Comparison of ENCODE assay signal across 1 cellular context in the genomic region with DNA sequence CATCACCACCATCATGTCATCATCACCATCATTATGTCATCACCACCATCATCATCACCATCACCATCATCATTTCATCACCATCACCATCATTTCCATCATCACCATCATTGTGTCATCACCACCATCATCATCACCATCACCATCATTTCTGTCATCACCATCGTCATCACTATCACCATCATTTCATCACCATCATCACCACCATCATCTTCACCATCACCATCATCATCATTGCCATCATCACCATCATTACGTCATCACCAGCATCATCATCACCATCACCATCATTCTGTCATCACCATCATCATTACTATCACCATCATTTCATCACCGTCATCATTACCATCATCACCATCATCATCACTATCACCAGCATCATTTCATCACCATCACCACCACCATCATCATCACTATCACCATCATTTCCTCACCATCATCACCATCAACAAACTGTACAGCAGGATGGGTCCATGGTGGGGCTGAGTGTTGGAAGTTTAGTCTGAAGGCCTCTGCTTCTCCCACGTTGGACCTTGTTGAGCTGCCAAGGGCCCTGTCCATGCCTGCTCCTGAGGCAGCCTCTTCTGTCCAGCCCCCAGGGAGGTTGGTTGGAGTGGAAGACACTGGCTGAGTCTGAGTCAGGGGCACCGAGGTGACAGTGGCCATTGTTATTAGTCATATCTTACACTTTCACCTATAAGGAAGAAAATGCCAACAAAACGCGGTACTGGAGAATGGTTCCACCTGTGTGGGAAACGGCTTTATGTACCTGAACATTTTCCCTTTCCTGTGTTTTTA.
TF ChIP-seq lines count a peak whose summit lies in the region.

No MANE protein-coding gene starts in this region.

TF ChIP-seq in HEK293, 187 proteins besides CTCF, POLR2A, EP300 and RAD21 (continued from another document and continues in another):
- TF ChIP-seq, protein P1, sequence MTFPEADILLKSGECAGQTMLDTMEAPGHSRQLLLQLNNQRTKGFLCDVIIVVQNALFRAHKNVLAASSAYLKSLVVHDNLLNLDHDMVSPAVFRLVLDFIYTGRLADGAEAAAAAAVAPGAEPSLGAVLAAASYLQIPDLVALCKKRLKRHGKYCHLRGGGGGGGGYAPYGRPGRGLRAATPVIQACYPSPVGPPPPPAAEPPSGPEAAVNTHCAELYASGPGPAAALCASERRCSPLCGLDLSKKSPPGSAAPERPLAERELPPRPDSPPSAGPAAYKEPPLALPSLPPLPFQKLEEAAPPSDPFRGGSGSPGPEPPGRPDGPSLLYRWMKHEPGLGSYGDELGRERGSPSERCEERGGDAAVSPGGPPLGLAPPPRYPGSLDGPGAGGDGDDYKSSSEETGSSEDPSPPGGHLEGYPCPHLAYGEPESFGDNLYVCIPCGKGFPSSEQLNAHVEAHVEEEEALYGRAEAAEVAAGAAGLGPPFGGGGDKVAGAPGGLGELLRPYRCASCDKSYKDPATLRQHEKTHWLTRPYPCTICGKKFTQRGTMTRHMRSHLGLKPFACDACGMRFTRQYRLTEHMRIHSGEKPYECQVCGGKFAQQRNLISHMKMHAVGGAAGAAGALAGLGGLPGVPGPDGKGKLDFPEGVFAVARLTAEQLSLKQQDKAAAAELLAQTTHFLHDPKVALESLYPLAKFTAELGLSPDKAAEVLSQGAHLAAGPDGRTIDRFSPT (tag by site-specific recombination; IDR thresholded peaks at IDR 0.05): no peak
- no peak for TF ChIP-seq ZBTB1 (tag by site-specific recombination; IDR thresholded peaks at IDR 0.05)
- TF ChIP-seq, protein P2, sequence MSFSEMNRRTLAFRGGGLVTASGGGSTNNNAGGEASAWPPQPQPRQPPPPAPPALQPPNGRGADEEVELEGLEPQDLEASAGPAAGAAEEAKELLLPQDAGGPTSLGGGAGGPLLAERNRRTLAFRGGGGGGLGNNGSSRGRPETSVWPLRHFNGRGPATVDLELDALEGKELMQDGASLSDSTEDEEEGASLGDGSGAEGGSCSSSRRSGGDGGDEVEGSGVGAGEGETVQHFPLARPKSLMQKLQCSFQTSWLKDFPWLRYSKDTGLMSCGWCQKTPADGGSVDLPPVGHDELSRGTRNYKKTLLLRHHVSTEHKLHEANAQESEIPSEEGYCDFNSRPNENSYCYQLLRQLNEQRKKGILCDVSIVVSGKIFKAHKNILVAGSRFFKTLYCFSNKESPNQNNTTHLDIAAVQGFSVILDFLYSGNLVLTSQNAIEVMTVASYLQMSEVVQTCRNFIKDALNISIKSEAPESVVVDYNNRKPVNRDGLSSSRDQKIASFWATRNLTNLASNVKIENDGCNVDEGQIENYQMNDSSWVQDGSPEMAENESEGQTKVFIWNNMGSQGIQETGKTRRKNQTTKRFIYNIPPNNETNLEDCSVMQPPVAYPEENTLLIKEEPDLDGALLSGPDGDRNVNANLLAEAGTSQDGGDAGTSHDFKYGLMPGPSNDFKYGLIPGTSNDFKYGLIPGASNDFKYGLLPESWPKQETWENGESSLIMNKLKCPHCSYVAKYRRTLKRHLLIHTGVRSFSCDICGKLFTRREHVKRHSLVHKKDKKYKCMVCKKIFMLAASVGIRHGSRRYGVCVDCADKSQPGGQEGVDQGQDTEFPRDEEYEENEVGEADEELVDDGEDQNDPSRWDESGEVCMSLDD (tag by site-specific recombination; IDR thresholded peaks at IDR 0.05): peak; percentile 38; the same call in 1 of the 2 replicates
- TF ChIP-seq ZNF184 (tag by site-specific recombination; IDR thresholded peaks at IDR 0.05): no peak
- no peak for TF ChIP-seq KLF10 (tag by site-specific recombination; IDR thresholded peaks at IDR 0.05)
- TF ChIP-seq, protein P3, sequence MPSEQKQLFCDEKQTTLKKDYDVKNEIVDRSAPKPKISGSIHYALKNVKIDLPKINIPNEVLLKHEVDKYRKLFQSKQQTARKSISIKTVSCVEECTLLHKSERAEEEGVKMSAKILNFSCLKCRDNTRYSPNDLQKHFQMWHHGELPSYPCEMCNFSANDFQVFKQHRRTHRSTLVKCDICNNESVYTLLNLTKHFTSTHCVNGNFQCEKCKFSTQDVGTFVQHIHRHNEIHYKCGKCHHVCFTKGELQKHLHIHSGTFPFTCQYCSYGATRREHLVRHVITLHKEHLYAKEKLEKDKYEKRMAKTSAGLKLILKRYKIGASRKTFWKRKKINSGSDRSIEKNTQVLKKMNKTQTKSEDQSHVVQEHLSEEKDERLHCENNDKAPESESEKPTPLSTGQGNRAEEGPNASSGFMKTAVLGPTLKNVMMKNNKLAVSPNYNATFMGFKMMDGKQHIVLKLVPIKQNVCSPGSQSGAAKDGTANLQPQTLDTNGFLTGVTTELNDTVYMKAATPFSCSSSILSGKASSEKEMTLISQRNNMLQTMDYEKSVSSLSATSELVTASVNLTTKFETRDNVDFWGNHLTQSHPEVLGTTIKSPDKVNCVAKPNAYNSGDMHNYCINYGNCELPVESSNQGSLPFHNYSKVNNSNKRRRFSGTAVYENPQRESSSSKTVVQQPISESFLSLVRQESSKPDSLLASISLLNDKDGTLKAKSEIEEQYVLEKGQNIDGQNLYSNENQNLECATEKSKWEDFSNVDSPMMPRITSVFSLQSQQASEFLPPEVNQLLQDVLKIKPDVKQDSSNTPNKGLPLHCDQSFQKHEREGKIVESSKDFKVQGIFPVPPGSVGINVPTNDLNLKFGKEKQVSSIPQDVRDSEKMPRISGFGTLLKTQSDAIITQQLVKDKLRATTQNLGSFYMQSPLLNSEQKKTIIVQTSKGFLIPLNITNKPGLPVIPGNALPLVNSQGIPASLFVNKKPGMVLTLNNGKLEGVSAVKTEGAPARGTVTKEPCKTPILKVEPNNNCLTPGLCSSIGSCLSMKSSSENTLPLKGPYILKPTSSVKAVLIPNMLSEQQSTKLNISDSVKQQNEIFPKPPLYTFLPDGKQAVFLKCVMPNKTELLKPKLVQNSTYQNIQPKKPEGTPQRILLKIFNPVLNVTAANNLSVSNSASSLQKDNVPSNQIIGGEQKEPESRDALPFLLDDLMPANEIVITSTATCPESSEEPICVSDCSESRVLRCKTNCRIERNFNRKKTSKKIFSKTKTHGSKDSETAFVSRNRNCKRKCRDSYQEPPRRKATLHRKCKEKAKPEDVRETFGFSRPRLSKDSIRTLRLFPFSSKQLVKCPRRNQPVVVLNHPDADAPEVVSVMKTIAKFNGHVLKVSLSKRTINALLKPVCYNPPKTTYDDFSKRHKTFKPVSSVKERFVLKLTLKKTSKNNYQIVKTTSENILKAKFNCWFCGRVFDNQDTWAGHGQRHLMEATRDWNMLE (tag by site-specific recombination; conservative IDR thresholded peaks at IDR 0.05; ENCODE audit: low read depth): no peak
- peak; percentile 76; the same call in 1 of the 2 replicates for TF ChIP-seq ZNF112 (tag by site-specific recombination; IDR thresholded peaks at IDR 0.05)
- no peak for TF ChIP-seq ZBTB7A (tag by site-specific recombination; IDR thresholded peaks at IDR 0.05; ENCODE audit: low read depth)
- TF ChIP-seq GLI4 (tag by site-specific recombination; IDR thresholded peaks at IDR 0.05): no peak; the same call in 1 of the 2 replicates
- TF ChIP-seq KLF1 (tag by site-specific recombination; IDR thresholded peaks at IDR 0.05): no peak
- TF ChIP-seq, protein P4, sequence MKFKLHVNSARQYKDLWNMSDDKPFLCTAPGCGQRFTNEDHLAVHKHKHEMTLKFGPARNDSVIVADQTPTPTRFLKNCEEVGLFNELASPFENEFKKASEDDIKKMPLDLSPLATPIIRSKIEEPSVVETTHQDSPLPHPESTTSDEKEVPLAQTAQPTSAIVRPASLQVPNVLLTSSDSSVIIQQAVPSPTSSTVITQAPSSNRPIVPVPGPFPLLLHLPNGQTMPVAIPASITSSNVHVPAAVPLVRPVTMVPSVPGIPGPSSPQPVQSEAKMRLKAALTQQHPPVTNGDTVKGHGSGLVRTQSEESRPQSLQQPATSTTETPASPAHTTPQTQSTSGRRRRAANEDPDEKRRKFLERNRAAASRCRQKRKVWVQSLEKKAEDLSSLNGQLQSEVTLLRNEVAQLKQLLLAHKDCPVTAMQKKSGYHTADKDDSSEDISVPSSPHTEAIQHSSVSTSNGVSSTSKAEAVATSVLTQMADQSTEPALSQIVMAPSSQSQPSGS (tag by site-specific recombination; IDR thresholded peaks at IDR 0.05; ENCODE audit: low read depth): peak; percentile 97
- TF ChIP-seq ZFP69B (tag by site-specific recombination; IDR thresholded peaks at IDR 0.05): peak; percentile 61
- TF ChIP-seq, protein P5, sequence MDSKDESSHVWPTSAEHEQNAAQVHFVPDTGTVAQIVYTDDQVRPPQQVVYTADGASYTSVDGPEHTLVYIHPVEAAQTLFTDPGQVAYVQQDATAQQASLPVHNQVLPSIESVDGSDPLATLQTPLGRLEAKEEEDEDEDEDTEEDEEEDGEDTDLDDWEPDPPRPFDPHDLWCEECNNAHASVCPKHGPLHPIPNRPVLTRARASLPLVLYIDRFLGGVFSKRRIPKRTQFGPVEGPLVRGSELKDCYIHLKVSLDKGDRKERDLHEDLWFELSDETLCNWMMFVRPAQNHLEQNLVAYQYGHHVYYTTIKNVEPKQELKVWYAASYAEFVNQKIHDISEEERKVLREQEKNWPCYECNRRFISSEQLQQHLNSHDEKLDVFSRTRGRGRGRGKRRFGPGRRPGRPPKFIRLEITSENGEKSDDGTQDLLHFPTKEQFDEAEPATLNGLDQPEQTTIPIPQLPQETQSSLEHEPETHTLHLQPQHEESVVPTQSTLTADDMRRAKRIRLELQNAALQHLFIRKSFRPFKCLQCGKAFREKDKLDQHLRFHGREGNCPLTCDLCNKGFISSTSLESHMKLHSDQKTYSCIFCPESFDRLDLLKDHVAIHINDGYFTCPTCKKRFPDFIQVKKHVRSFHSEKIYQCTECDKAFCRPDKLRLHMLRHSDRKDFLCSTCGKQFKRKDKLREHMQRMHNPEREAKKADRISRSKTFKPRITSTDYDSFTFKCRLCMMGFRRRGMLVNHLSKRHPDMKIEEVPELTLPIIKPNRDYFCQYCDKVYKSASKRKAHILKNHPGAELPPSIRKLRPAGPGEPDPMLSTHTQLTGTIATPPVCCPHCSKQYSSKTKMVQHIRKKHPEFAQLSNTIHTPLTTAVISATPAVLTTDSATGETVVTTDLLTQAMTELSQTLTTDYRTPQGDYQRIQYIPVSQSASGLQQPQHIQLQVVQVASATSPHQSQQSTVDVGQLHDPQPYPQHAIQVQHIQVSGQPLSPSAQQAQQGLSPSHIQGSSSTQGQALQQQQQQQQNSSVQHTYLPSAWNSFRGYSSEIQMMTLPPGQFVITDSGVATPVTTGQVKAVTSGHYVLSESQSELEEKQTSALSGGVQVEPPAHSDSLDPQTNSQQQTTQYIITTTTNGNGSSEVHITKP (tag by site-specific recombination; IDR thresholded peaks at IDR 0.05): no peak
- TF ChIP-seq ZNF248 (tag by site-specific recombination; IDR thresholded peaks at IDR 0.05): peak; percentile 90
- no peak for TF ChIP-seq TRIM28 (IDR thresholded peaks at IDR 0.05; ENCODE audit: borderline replicate concordance, low read length)
- TF ChIP-seq GLIS2 (tag by site-specific recombination; IDR thresholded peaks at IDR 0.05): no peak
- no peak for TF ChIP-seq KLF7 (tag by site-specific recombination; IDR thresholded peaks at IDR 0.05; ENCODE audit: borderline replicate concordance)
- TF ChIP-seq ZBTB48 (tag by site-specific recombination; IDR thresholded peaks at IDR 0.05): peak; percentile 32; the same call in 1 of the 2 replicates
- TF ChIP-seq HOXD13 (CRISPR knock-in tag; IDR thresholded peaks at IDR 0.05; ENCODE audit: borderline replicate concordance): no peak
- no peak for TF ChIP-seq ZNF677 (tag by site-specific recombination; IDR thresholded peaks at IDR 0.05)
- peak; percentile 98 for TF ChIP-seq ZNF169 (tag by site-specific recombination; IDR thresholded peaks at IDR 0.05)
- TF ChIP-seq ZFP37 (tag by site-specific recombination; IDR thresholded peaks at IDR 0.05): no peak
- no peak for TF ChIP-seq SP2 (tag by site-specific recombination; IDR thresholded peaks at IDR 0.05)
- no peak for TF ChIP-seq ZBTB8A (tag by site-specific recombination; IDR thresholded peaks at IDR 0.05)
- TF ChIP-seq, protein P6, sequence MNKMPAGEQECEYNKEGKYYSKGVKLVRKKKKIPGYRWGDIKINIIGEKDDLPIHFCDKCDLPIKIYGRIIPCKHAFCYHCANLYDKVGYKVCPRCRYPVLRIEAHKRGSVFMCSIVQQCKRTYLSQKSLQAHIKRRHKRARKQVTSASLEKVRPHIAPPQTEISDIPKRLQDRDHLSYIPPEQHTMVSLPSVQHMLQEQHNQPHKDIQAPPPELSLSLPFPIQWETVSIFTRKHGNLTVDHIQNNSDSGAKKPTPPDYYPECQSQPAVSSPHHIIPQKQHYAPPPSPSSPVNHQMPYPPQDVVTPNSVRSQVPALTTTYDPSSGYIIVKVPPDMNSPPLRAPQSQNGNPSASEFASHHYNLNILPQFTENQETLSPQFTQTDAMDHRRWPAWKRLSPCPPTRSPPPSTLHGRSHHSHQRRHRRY (tag by site-specific recombination; IDR thresholded peaks at IDR 0.05): 0 out of 2 replicates have a peak, but pooled peaks have one; percentile 13
- TF ChIP-seq ZNF2 (tag by site-specific recombination; IDR thresholded peaks at IDR 0.05): no peak
- peak; percentile 97 for TF ChIP-seq ZNF114 (tag by site-specific recombination; IDR thresholded peaks at IDR 0.05)
- TF ChIP-seq ZNF600 (tag by site-specific recombination; IDR thresholded peaks at IDR 0.05): no peak
- TF ChIP-seq ZFP3 (tag by site-specific recombination; IDR thresholded peaks at IDR 0.05; ENCODE audit: low read depth): no peak
- TF ChIP-seq, protein P7, sequence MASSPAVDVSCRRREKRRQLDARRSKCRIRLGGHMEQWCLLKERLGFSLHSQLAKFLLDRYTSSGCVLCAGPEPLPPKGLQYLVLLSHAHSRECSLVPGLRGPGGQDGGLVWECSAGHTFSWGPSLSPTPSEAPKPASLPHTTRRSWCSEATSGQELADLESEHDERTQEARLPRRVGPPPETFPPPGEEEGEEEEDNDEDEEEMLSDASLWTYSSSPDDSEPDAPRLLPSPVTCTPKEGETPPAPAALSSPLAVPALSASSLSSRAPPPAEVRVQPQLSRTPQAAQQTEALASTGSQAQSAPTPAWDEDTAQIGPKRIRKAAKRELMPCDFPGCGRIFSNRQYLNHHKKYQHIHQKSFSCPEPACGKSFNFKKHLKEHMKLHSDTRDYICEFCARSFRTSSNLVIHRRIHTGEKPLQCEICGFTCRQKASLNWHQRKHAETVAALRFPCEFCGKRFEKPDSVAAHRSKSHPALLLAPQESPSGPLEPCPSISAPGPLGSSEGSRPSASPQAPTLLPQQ (tag by site-specific recombination; IDR thresholded peaks at IDR 0.05): no peak
- TF ChIP-seq ZXDB (tag by site-specific recombination; IDR thresholded peaks at IDR 0.05): no peak
- no peak for TF ChIP-seq OVOL3 (tag by site-specific recombination; IDR thresholded peaks at IDR 0.05)
- no peak for TF ChIP-seq GLI2 (tag by site-specific recombination; IDR thresholded peaks at IDR 0.05; ENCODE audit: borderline replicate concordance, low read depth)
- TF ChIP-seq ZNF629 (tag by site-specific recombination; IDR thresholded peaks at IDR 0.05): peak; percentile 95
- peak; percentile 98 for TF ChIP-seq ZNF311 (tag by site-specific recombination; IDR thresholded peaks at IDR 0.05; ENCODE audit: borderline replicate concordance)
- TF ChIP-seq, protein P8, sequence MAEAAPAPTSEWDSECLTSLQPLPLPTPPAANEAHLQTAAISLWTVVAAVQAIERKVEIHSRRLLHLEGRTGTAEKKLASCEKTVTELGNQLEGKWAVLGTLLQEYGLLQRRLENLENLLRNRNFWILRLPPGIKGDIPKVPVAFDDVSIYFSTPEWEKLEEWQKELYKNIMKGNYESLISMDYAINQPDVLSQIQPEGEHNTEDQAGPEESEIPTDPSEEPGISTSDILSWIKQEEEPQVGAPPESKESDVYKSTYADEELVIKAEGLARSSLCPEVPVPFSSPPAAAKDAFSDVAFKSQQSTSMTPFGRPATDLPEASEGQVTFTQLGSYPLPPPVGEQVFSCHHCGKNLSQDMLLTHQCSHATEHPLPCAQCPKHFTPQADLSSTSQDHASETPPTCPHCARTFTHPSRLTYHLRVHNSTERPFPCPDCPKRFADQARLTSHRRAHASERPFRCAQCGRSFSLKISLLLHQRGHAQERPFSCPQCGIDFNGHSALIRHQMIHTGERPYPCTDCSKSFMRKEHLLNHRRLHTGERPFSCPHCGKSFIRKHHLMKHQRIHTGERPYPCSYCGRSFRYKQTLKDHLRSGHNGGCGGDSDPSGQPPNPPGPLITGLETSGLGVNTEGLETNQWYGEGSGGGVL (tag by site-specific recombination; IDR thresholded peaks at IDR 0.05): peak; percentile 82; the same call in 1 of the 2 replicates
